18 cellular contexts compared by ENCODE assay signal in the genomic region with DNA sequence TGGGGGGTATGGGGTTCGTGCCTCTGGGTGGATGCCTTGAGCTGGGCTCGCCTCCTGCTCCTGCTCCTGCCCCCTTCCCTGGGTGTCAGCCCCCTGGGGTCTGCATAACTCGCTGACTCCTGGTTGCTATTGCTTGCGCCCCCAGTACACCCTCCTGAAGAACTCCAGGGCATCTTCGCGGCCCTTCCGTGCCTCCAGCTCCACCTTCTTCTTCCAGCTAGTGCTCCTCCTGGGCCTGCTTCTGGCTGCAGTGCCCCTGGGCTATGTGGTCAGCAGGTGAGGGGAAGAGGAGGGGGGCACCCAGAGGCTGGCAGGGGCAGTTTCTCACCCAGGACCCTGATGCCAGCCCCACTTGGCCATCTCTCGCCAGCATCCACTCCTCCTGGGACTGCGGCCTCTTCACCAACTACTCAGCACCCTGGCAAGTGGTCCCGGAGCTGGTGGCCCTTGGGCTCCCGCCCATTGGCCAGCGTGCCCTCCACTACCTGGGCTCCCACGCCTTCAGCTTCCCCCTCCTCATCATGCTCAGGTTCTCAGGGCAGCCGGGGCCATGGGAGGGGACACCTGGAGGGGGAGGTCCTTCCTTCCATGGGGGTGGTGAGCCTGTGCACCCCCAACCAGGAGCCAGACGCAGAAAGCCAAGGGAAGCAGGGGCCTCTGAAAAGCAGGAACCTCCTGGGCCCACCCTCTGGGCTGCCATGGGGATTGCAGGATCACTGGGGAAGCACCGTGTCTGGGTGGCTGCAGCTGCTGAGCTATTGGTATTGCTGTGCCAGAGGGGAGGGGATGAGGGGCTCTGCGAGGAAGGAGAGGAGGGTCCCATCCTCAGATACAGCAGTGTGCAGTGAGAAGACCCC. TPM values are rescaled to one million over a fixed set of nuclear protein-coding genes. Genes with fewer than 3 reads are reported as not detected.
DNase-seq lines count a peak whose midpoint lies in the region; ATAC-seq and TF ChIP-seq lines count a peak whose summit lies in the region.
"Had no signal": no experiment of that assay in that cellular context is flagged by ENCODE, and none has a peak within 500 bp of the region (broad histone marks: within the 10 kb centered on the region; RNA-seq: fewer than 3 reads in every experiment).

No MANE protein-coding gene starts in this region.

- no peak overlapping the region for H3K4me2 ChIP-seq in SU-DHL-6 (ENCODE audit: low read depth, low read length, poor library complexity, severe bottlenecking)

- peaks cover 97% of the 10 kb centered on the region for H3K4me1 Mint-ChIP-seq in stimulated activated naive CD8-positive, alpha-beta T cell treated with anti-CD3 and anti-CD28 coated beads, Interleukin-15, amount 100 ng/mL, for 72 hours
- H3K4me1 Mint-ChIP-seq in immature natural killer cell (peaks cover 75 to 84% of the 10 kb centered on the region in 2 donors), MCF 10A (ENCODE audit: insufficient read depth, unreplicated experiment) (peaks cover 6% of the 10 kb centered on the region)

- ATAC-seq in stimulated activated naive CD8-positive, alpha-beta T cell treated with anti-CD3 and anti-CD28 coated beads, Interleukin-15, amount 100 ng/mL, for 72 hours: no peak
- ATAC-seq in stimulated activated naive CD8-positive, alpha-beta T cell treated with anti-CD3 and anti-CD28 coated beads, Interleukin-15, Interleukin-2, amounts not matched to agents 100 U/mL and 50 U/mL, for 24 hours: no peak
- ATAC-seq in HG02840 (IDR thresholded peaks at IDR 0.05; ENCODE audit: low FRiP score, unreplicated experiment) (no peak), HG03196 (IDR thresholded peaks at IDR 0.05; ENCODE audit: unreplicated experiment) (no peak)
- ATAC-seq: activated naive CD4-positive, alpha-beta T cell treated with anti-CD3 and anti-CD28 coated beads, Interleukin-2, amount 50 U/mL, for 72 hours had no signal

- CTCF ChIA-PET in MCF 10A (lab: Yijun Ruan, JAX): interaction anchor here (0.6 kb wide), 2 partner anchors 48 to 237 kb away, joined by 3 to 4 read pairs; partner anchors contain the start of gene TK1

- H4K20me1 ChIP-seq in SU-DHL-6 (ENCODE audit: low read depth, low read length): no peaks in the 10 kb centered on the region

- H3K36me3 Mint-ChIP-seq in immature natural killer cell (peaks cover 18 to 26% (median 20%) of the 10 kb centered on the region in 3 donors), MCF 10A (ENCODE audit: insufficient read depth, unreplicated experiment) (no peaks in the 10 kb centered on the region)

- H3K4me3 ChIP-seq in SU-DHL-6 (ENCODE audit: insufficient read depth, low read length, poor library complexity, severe bottlenecking): no peak overlapping the region

- H3F3A ChIP-seq in SU-DHL-6 (ENCODE audit: insufficient read depth): peaks cover 35% of the 10 kb centered on the region

- H3K27me3 Mint-ChIP-seq in stimulated activated naive CD8-positive, alpha-beta T cell treated with anti-CD3 and anti-CD28 coated beads, Interleukin-15, amount 100 ng/mL, for 72 hours: no peaks in the 10 kb centered on the region
- H3K27me3 Mint-ChIP-seq in immature natural killer cell (ENCODE audit: low read depth in 3 of 3) (peaks cover 5 to 24% (median 17%) of the 10 kb centered on the region in 3 donors), MCF 10A (ENCODE audit: insufficient read depth, unreplicated experiment) (peaks cover 11% of the 10 kb centered on the region)

- no peaks in the 10 kb centered on the region; the same call in 1 of the 2 replicates for H3K79me2 ChIP-seq in SU-DHL-6 (ENCODE audit: insufficient read depth, low read length)

- peak overlapping the region in 1 of 2 donors; percentile 94 for H3K27ac Mint-ChIP-seq in stimulated activated naive CD8-positive, alpha-beta T cell treated with anti-CD3 and anti-CD28 coated beads, Interleukin-15, amount 100 ng/mL, for 72 hours
- H3K27ac Mint-ChIP-seq in immature natural killer cell: peak overlapping the region; percentile 69 to 90 (median 86)
- H3K27ac Mint-ChIP-seq in MCF 10A (ENCODE audit: low read depth, unreplicated experiment): no peak overlapping the region

- TF ChIP-seq CTCF in SU-DHL-6 (IDR thresholded peaks at IDR 0.05; ENCODE audit: insufficient read depth, low read length, poor library complexity, severe bottlenecking): no peak
- no peak for TF ChIP-seq CTCF in MCF 10A (IDR thresholded peaks at IDR 0.05; ENCODE audit: unreplicated experiment)

- intact Hi-C loops in MCF 10A (cut with micrococcal nuclease): no loop called here

- POLR2A ChIA-PET in MCF 10A (lab: Yijun Ruan, JAX): interaction anchor here (2.3 kb wide), 1 partner anchor 10 kb away, joined by 9 read pairs; the partner anchor contains the start of gene TMC6

- peak overlapping the region; percentile 31 to 54 for H3K4me3 Mint-ChIP-seq in stimulated activated naive CD8-positive, alpha-beta T cell treated with anti-CD3 and anti-CD28 coated beads, Interleukin-15, amount 100 ng/mL, for 72 hours
- H3K4me3 Mint-ChIP-seq in immature natural killer cell: peak overlapping the region in 1 of 5 donors; percentile 19
- H3K4me3 Mint-ChIP-seq in MCF 10A (ENCODE audit: unreplicated experiment): no peak overlapping the region

- H3K27ac ChIP-seq in SU-DHL-6 (ENCODE audit: low read depth, low read length): peak overlapping the region; percentile 76

- BruUV-seq in MCF 10A (replicated peaks; lab: Mats Ljungman, UMichigan): no TSS peak

- no peaks in the 10 kb centered on the region for H3K27me3 ChIP-seq in SU-DHL-6 (ENCODE audit: low read length)

- 0 out of 2 replicates have a peak overlapping the region, but pooled peaks have one; percentile 33 for H3K9ac ChIP-seq in SU-DHL-6 (ENCODE audit: low read length)

- H3K9me3 Mint-ChIP-seq in stimulated activated naive CD8-positive, alpha-beta T cell treated with anti-CD3 and anti-CD28 coated beads, Interleukin-15, amount 100 ng/mL, for 72 hours: no peaks in the 10 kb centered on the region
- H3K9me3 Mint-ChIP-seq in immature natural killer cell: no peaks in the 10 kb centered on the region
- no peaks in the 10 kb centered on the region for H3K9me3 Mint-ChIP-seq in MCF 10A (ENCODE audit: unreplicated experiment)
- H3K9me3 Mint-ChIP-seq: activated naive CD4-positive, alpha-beta T cell treated with anti-CD3 and anti-CD28 coated beads, Interleukin-2, amount 50 U/mL, for 72 hours had no signal

- peak in 1 of 2 donors; percentile 24 for DNase-seq in stimulated activated naive CD8-positive, alpha-beta T cell treated with anti-CD3 and anti-CD28 coated beads, Interleukin-15, amount 100 ng/mL, for 72 hours
- DNase-seq in stimulated activated naive CD8-positive, alpha-beta T cell treated with anti-CD3 and anti-CD28 coated beads, Interleukin-15, Interleukin-2, amounts not matched to agents 100 U/mL and 50 U/mL, for 24 hours: no peak
- DNase-seq in immature natural killer cell (no peak), AG20443 (ENCODE audit: low spot score) (no peak), MCF 10A (ENCODE audit: unreplicated experiment) (no peak)
- DNase-seq: caudate nucleus, NCI-H1694, NCI-H524, T-helper 9 cell had no signal

- no peaks in the 10 kb centered on the region for H3K36me3 ChIP-seq in SU-DHL-6 (ENCODE audit: low read length)

- H3K9me3 ChIP-seq in SU-DHL-6 (ENCODE audit: insufficient read depth, low read length): no peaks in the 10 kb centered on the region

- no peak overlapping the region for H2AFZ ChIP-seq in SU-DHL-6 (ENCODE audit: low read depth, low read length, severe bottlenecking)

- H3K9me2 ChIP-seq in SU-DHL-6 (replicated peaks; ENCODE audit: insufficient read depth, low read length): no peaks in the 10 kb centered on the region

RNA-seq across cellular contexts. Expression of gene C17orf99, which starts 7.8 kb away (rescaled TPM):
- polyA plus RNA-seq in immature natural killer cell: not detected
- not detected in 2 replicates for total RNA-seq in MCF 10A (2022)
- total RNA-seq: activated CD8-positive, alpha-beta memory T cell treated with anti-CD3 and anti-CD28 coated beads for 36 hours; activated naive CD4-positive, alpha-beta T cell treated with anti-CD3 and anti-CD28 coated beads, Interleukin-2, amount 50 U/mL, for 72 hours; glomerular endothelial cell; mononuclear cell; posterior vena cava; RPMI7951 had no signal

RNA-seq across cellular contexts. Expression of gene TMC8, which starts 7.9 kb away (rescaled TPM):
- polyA plus RNA-seq in immature natural killer cell: 100 to 1,000 TPM in 1 of 3 donors, 10 to 100 TPM in 2; 55.2 to 170 (median 58.2) TPM
- total RNA-seq in MCF 10A (2022): not detected in 2 replicates
- total RNA-seq: RPMI7951 had no signal

RNA-seq across cellular contexts. Expression of gene TMC6, which starts 9.9 kb away (rescaled TPM):
- polyA plus RNA-seq in immature natural killer cell: 100 to 1,000 TPM; 194 to 262 (median 203) TPM
- 3.1 and 7.3 TPM in 2 replicates for total RNA-seq in MCF 10A (2022)
- total RNA-seq: RPMI7951 had no signal

RNA-seq across cellular contexts. Expression of gene SYNGR2, which starts 29.9 kb away (rescaled TPM):
- 100 to 1,000 TPM; 113 to 230 (median 132) TPM for polyA plus RNA-seq in immature natural killer cell
- 52.2 and 54.2 TPM in 2 replicates for total RNA-seq in MCF 10A (2022)

RNA-seq across cellular contexts. Expression of gene TK1, which starts 48.4 kb away (rescaled TPM):
- polyA plus RNA-seq in immature natural killer cell: 10 to 100 TPM; 11.3 to 19.7 (median 13.1) TPM
- total RNA-seq in MCF 10A (2022): 8.5 and 21.4 TPM in 2 replicates
